Comparison of ENCODE assay signal across 23 cellular contexts in the genomic region with DNA sequence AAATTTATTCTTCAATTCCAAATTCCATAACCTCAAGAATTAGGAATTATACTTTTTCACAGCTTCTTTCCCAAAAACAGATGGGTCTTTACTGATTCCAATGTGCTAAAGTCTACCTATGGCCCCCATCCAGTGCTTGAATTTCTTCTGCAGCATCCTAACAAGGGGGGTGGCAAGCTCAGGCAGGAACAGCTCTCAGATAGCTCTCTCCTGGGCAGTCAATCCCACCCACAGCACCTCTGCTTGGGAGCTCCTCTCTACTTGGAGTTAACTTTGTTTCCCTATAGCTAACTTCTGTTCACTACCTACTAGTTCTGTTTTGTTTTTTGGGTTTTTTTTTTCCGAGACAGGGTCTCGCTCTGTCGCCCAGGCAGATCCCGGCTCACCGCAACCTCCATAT.
A peak's percentile ranks its signal among the peaks of the same experiment; 100 is the strongest.
DNase-seq lines count a peak whose midpoint lies in the region; ATAC-seq and TF ChIP-seq lines count a peak whose summit lies in the region.
"Had no signal": no experiment of that assay in that cellular context is flagged by ENCODE, and none has a peak within 500 bp of the region (broad histone marks: within the 10 kb centered on the region; RNA-seq: fewer than 3 reads in every experiment).

No MANE protein-coding gene starts in this region.

- no peak overlapping the region for H3K4me3 Mint-ChIP-seq in memory B cell
- H3K4me3 Mint-ChIP-seq: CD14-positive monocyte; CD4-positive, alpha-beta T cell; CD8-positive, alpha-beta memory T cell had no signal

- H3K27me3 Mint-ChIP-seq in memory B cell = no peaks in the 10 kb centered on the region
- H3K27me3 Mint-ChIP-seq: CD4-positive, alpha-beta T cell; CD8-positive, alpha-beta memory T cell had no signal

- no peaks in the 10 kb centered on the region for H3K4me1 ChIP-seq in HEK293 (ENCODE audit: control insufficient read depth, insufficient read depth, low read length)
- H3K4me1 ChIP-seq: A549, BE2C, HAP-1 had no signal

- ATAC-seq in memory B cell (ENCODE audit: low read depth) = no peak
- ATAC-seq in GM21447 (IDR thresholded peaks at IDR 0.05; ENCODE audit: unreplicated experiment) = no peak
- ATAC-seq: A549, GM12878 had no signal

- no peak for DNase-seq in memory B cell (ENCODE audit: low spot score in 2 of 2)
- peak; percentile 23 for DNase-seq in superior temporal gyrus (ENCODE audit: extremely low spot score)
- no peak for DNase-seq in T-helper 9 cell
- no peak for DNase-seq in HEK293T (ENCODE audit: extremely low spot score)
- DNase-seq: 8988T; ACHN; AML-193; BE2C; CD4-positive, alpha-beta T cell; CD8-positive, alpha-beta memory T cell; DMS 273 treated with DMSO at 0.1 percent for 48 hours; DMS79; EL; GDM1; GOT3 had no signal

- H3K36me3 Mint-ChIP-seq in memory B cell = peaks cover 32% of the 10 kb centered on the region

- no peak for TF ChIP-seq CTCF in HEK293 (tag by site-specific recombination; IDR thresholded peaks at IDR 0.05)

- CTCF ChIA-PET in HEK293 (lab: Yijun Ruan, JAX) (interaction anchor here (0.7 to 2.2 kb wide), 7 partner anchors 10 to 571 kb away, joined by 3 to 9 read pairs (median 4); no protein-coding TSS in a partner anchor), HEK293T (lab: Yijun Ruan, JAX) (no interaction called here)

- H3K9me3 ChIP-seq in HEK293 (ENCODE audit: control insufficient read depth, insufficient read depth, low read depth, low read length) = no peaks in the 10 kb centered on the region
- H3K9me3 ChIP-seq: A549; BE2C; BLaER1 treated with 17β-estradiol and CSF1 and Interleukin-3, amounts not matched to agents 10 nM and 100 nM; HAP-1 had no signal

- peaks cover 16% of the 10 kb centered on the region for H3K4me1 Mint-ChIP-seq in memory B cell
- H3K4me1 Mint-ChIP-seq: CD14-positive monocyte had no signal

- H3K36me3 ChIP-seq in HEK293 (ENCODE audit: control insufficient read depth in 2 of 2, insufficient read depth in 1 of 2, low read length in 2 of 2) = peaks cover 32 to 84% of the 10 kb centered on the region in 2 experiments

- peak overlapping the region; percentile 18 for H3K27ac Mint-ChIP-seq in memory B cell

- POLR2A ChIA-PET in HEK293 (lab: Yijun Ruan, JAX) (interaction anchor here (0.9 to 2.7 kb wide), 2 partner anchors 12 to 118 kb away, joined by 3 to 12 read pairs; a partner anchor contains a TSS), HEK293T (lab: Yijun Ruan, JAX) (interaction anchor here (2.5 kb wide), 1 partner anchor 12 kb away, joined by 13 read pairs; a partner anchor contains a TSS)

- no peaks in the 10 kb centered on the region for H3K9me3 Mint-ChIP-seq in memory B cell
- H3K9me3 Mint-ChIP-seq: CD4-positive, alpha-beta T cell; CD8-positive, alpha-beta memory T cell had no signal

- H3K4me3 ChIP-seq in HEK293 (ENCODE audit: low read depth, low read length) = no peak overlapping the region
- H3K4me3 ChIP-seq: A549; BLaER1 treated with 17β-estradiol and CSF1 and Interleukin-3, amounts not matched to agents 10 nM and 100 nM; GM12878; HAP-1 had no signal

- H3K27ac ChIP-seq in HEK293 (ENCODE audit: extremely low read depth, low read depth, low read length) (no peak overlapping the region), angular gyrus (ENCODE audit: low read depth, low read length) (peak overlapping the region; percentile 31)
- H3K27ac ChIP-seq: A549; BLaER1 treated with 17β-estradiol and CSF1 and Interleukin-3, amounts not matched to agents 10 nM and 100 nM had no signal

TF ChIP-seq in HEK293, 187 proteins besides CTCF, POLR2A, EP300 and RAD21:
- TF ChIP-seq ZNF76 (tag by site-specific recombination; IDR thresholded peaks at IDR 0.05; ENCODE audit: borderline replicate concordance, low read depth) (no peak), ZNF341 (tag by site-specific recombination; IDR thresholded peaks at IDR 0.05; ENCODE audit: low read depth) (peak; percentile 70)

TF ChIP-seq in HEK293T, 16 proteins besides CTCF, POLR2A, EP300 and RAD21:
- TF ChIP-seq, protein P1, sequence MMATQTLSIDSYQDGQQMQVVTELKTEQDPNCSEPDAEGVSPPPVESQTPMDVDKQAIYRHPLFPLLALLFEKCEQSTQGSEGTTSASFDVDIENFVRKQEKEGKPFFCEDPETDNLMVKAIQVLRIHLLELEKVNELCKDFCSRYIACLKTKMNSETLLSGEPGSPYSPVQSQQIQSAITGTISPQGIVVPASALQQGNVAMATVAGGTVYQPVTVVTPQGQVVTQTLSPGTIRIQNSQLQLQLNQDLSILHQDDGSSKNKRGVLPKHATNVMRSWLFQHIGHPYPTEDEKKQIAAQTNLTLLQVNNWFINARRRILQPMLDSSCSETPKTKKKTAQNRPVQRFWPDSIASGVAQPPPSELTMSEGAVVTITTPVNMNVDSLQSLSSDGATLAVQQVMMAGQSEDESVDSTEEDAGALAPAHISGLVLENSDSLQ (IDR thresholded peaks at IDR 0.05) = no peak
- no peak for TF ChIP-seq CTBP1 (IDR thresholded peaks at IDR 0.05; ENCODE audit: borderline replicate concordance)
- no peak for TF ChIP-seq SP1 (IDR thresholded peaks at IDR 0.05)
- no peak for TF ChIP-seq FOXM1 (IDR thresholded peaks at IDR 0.05; ENCODE audit: borderline replicate concordance)
- no peak for TF ChIP-seq TARDBP (IDR thresholded peaks at IDR 0.05)
- TF ChIP-seq ELF4 (IDR thresholded peaks at IDR 0.05) = no peak
- no peak for TF ChIP-seq BHLHE40 (IDR thresholded peaks at IDR 0.05; ENCODE audit: borderline replicate concordance)
- no peak for TF ChIP-seq FOXK2 (IDR thresholded peaks at IDR 0.05)
- TF ChIP-seq FOXA1 (IDR thresholded peaks at IDR 0.05) = no peak
- no peak for TF ChIP-seq NFRKB (IDR thresholded peaks at IDR 0.05)
- TF ChIP-seq L3MBTL2 (conservative IDR thresholded peaks at IDR 0.05) = no peak
- TF ChIP-seq SUZ12 (IDR thresholded peaks at IDR 0.05) = no peak
- TF ChIP-seq HDGF (IDR thresholded peaks at IDR 0.05; ENCODE audit: borderline replicate concordance) = no peak
